ENCODE assay signal across 22 cellular contexts in the genomic region with DNA sequence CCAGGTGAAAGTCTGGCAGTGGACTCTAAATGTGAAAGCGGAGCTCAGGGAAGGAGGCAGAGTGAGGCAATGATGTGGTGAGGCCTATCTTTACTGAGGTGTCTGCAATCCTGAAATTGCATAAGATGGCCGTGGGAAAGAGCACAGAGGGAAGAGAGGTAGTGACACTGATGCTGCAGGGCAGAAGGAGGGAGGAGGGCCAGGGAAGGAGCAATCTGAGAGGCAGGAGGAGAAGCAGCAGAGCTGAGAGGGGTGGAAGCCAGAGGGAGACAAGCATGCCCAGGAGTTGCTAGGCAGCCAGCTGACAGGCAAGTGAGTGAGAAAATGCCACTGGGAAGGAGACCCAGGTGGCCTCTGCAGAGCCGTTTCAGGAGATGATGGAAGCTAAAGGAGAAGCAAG.
DNase-seq lines count a peak whose midpoint lies in the region; ATAC-seq and TF ChIP-seq lines count a peak whose summit lies in the region.
"Had no signal": no experiment of that assay in that cellular context is flagged by ENCODE, and none has a peak within 500 bp of the region (broad histone marks: within the 10 kb centered on the region; RNA-seq: fewer than 3 reads in every experiment).

No MANE protein-coding gene starts in this region.

- H3K79me2 ChIP-seq in neural progenitor cell (ENCODE audit: low read depth): no peaks in the 10 kb centered on the region

- H3K27me3 Mint-ChIP-seq in neural progenitor cell (ENCODE audit: insufficient read depth, low read depth): no peaks in the 10 kb centered on the region

- no peaks in the 10 kb centered on the region for H3K27me3 ChIP-seq in neural progenitor cell
- H3K27me3 ChIP-seq: SJSA1 had no signal

- H3K27ac ChIP-seq in neural progenitor cell: no peak overlapping the region
- H3K27ac ChIP-seq: 22Rv1, epithelial cell of prostate, psoas muscle, SJSA1 had no signal

- H3F3A ChIP-seq in neural progenitor cell (ENCODE audit: low read depth): no peaks in the 10 kb centered on the region

- ATAC-seq in HG03095 (IDR thresholded peaks at IDR 0.05; ENCODE audit: unreplicated experiment): no peak
- ATAC-seq: activated CD8-positive, alpha-beta T cell treated with anti-CD3 and anti-CD28 coated beads, Interleukin-2, amount 10 ng/mL, durations not matched to agents 7 days and 5 days; activated T-cell treated with anti-CD3 and anti-CD28 coated beads, Interleukin-2, amount 50 U/mL, for 4 hours; natural killer cell; psoas muscle had no signal

- H3K4me2 ChIP-seq in neural progenitor cell: no peak overlapping the region
- H3K4me2 ChIP-seq: smooth muscle cell had no signal

- no peaks in the 10 kb centered on the region for H3K36me3 ChIP-seq in neural progenitor cell
- H3K36me3 ChIP-seq: SJSA1 had no signal

- TF ChIP-seq CTCF in choroid plexus epithelial cell (conservative IDR thresholded peaks at IDR 0.05; ENCODE audit: low read depth, low read length): no peak
- TF ChIP-seq CTCF in neural progenitor cell (IDR thresholded peaks at IDR 0.05): no peak

- no peaks in the 10 kb centered on the region for H4K20me1 ChIP-seq in neural progenitor cell (ENCODE audit: low read depth)

- DNase-seq in DMS 273 (lab: John Stamatoyannopoulos, UW; ENCODE audit: unreplicated experiment): peak; percentile 18
- DNase-seq in DMS 273 treated with DMSO at 0.1 percent for 48 hours (lab: John Stamatoyannopoulos, UW): no peak
- peak; percentile 54 to 57 for DNase-seq in NOMO-1 (lab: John Stamatoyannopoulos, UW; ENCODE audit: unreplicated experiment in 2 of 2)
- DNase-seq in choroid plexus epithelial cell (ENCODE audit: low read depth): peak; percentile 23
- DNase-seq in neural progenitor cell (ENCODE audit: low spot score): peak; percentile 23
- DNase-seq in HK-2 (ENCODE audit: unreplicated experiment): no peak
- no peak for DNase-seq in NCI-H1048 (lab: John Stamatoyannopoulos, UW)
- DNase-seq: activated CD4-positive, CD25-positive, alpha-beta regulatory T cell; activated CD8-positive, alpha-beta T cell treated with anti-CD3 and anti-CD28 coated beads, Interleukin-2, amount 10 ng/mL, durations not matched to agents 7 days and 5 days; activated T-cell treated with anti-CD3 and anti-CD28 coated beads, Interleukin-2, amount 50 U/mL, for 4 hours; cortex of kidney; foreskin melanocyte; natural killer cell; NCI-H146; psoas muscle; stimulated activated CD4-positive, alpha-beta T cell treated with anti-CD3 and anti-CD28 coated beads, Interleukin-4, amount 100 ng/mL, for 1 hour had no signal

- H3K4me3 ChIP-seq in choroid plexus epithelial cell (ENCODE audit: low read depth, low read length) (no peak overlapping the region), neural progenitor cell (no peak overlapping the region)
- H3K4me3 ChIP-seq: psoas muscle, SJSA1, smooth muscle cell had no signal

- H3K4me3 Mint-ChIP-seq in neural progenitor cell: no peak overlapping the region
- H3K4me3 Mint-ChIP-seq: activated CD8-positive, alpha-beta T cell treated with anti-CD3 and anti-CD28 coated beads, Interleukin-2, amount 10 ng/mL, durations not matched to agents 7 days and 5 days; activated naive CD4-positive, alpha-beta T cell treated with anti-CD3 and anti-CD28 coated beads, Interleukin-2, amount 50 U/mL, for 24 hours; activated T-cell treated with anti-CD3 and anti-CD28 coated beads, Interleukin-2, amount 50 U/mL, for 4 hours; natural killer cell had no signal

- H3K36me3 Mint-ChIP-seq in neural progenitor cell: no peaks in the 10 kb centered on the region
- H3K36me3 Mint-ChIP-seq: activated naive CD4-positive, alpha-beta T cell treated with anti-CD3 and anti-CD28 coated beads, Interleukin-2, amount 50 U/mL, for 24 hours; natural killer cell had no signal

- H3K9ac ChIP-seq in neural progenitor cell: no peak overlapping the region

- peaks cover 6% of the 10 kb centered on the region for H3K4me1 ChIP-seq in neural progenitor cell
- H3K4me1 ChIP-seq: psoas muscle, SJSA1 had no signal

- no peaks in the 10 kb centered on the region for H3K9me3 ChIP-seq in neural progenitor cell (ENCODE audit: low read depth)
- H3K9me3 ChIP-seq: psoas muscle, SJSA1 had no signal

- H3K9me3 Mint-ChIP-seq in neural progenitor cell: no peaks in the 10 kb centered on the region
- H3K9me3 Mint-ChIP-seq: activated naive CD4-positive, alpha-beta T cell treated with anti-CD3 and anti-CD28 coated beads, Interleukin-2, amount 50 U/mL, for 24 hours; activated T-cell treated with anti-CD3 and anti-CD28 coated beads, Interleukin-2, amount 50 U/mL, for 4 hours had no signal

- no peak overlapping the region for H3K27ac Mint-ChIP-seq in neural progenitor cell
- H3K27ac Mint-ChIP-seq: activated CD8-positive, alpha-beta T cell treated with anti-CD3 and anti-CD28 coated beads, Interleukin-2, amount 10 ng/mL, durations not matched to agents 7 days and 5 days; activated naive CD4-positive, alpha-beta T cell treated with anti-CD3 and anti-CD28 coated beads, Interleukin-2, amount 50 U/mL, for 24 hours; natural killer cell had no signal

- H2AFZ ChIP-seq in neural progenitor cell (replicated peaks): peak overlapping the region; percentile 50

- peaks cover 14% of the 10 kb centered on the region for H3K4me1 Mint-ChIP-seq in neural progenitor cell
- H3K4me1 Mint-ChIP-seq: activated naive CD4-positive, alpha-beta T cell treated with anti-CD3 and anti-CD28 coated beads, Interleukin-2, amount 50 U/mL, for 24 hours; natural killer cell had no signal

Comparison
In these comparisons a context has a peak if more than half of its experiments do, and no peak if none do; other contexts are left out.
1. DNase-seq: peak in DMS 273 (single experiment), NOMO-1 (2 of 2), choroid plexus epithelial cell (single experiment) and neural progenitor cell (single experiment); none in DMS 273 treated with DMSO at 0.1 percent for 48 hours (single experiment), HK-2 (single experiment) and NCI-H1048 (single experiment).